ENCODE assay signal across 14 cellular contexts in the genomic region with DNA sequence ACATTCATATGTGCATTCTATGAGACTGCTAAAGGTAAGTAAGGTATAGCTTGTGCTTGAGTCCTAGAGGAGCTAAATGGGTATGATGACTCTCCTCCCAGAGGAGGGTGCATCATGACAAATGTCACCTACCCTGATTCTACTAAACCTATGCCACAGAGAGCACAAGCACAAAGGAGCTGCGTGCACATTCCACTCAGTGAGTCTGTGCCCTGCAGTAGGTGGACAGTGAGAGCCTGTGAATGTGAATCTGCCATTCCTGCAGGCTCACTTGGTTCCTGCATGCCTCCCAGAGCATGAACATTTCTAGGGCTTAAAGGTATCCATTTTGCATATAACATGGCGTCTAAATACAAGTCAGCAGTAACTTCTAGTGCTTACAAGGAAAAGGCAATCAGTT. TPM values are rescaled to one million over a fixed set of nuclear protein-coding genes. Genes with fewer than 3 reads are reported as not detected.
DNase-seq lines count a peak whose midpoint lies in the region; ATAC-seq and TF ChIP-seq lines count a peak whose summit lies in the region.
"Had no signal": no experiment of that assay in that cellular context is flagged by ENCODE, and none has a peak within 500 bp of the region (broad histone marks: within the 10 kb centered on the region; RNA-seq: fewer than 3 reads in every experiment).

No MANE protein-coding gene starts in this region.

- H3K4me3 ChIP-seq in DOHH2 (ENCODE audit: low read length) (peak overlapping the region; percentile 65), HEK293 (ENCODE audit: low read depth, low read length) (no peak overlapping the region), OCI-LY7 (ENCODE audit: low read depth, low read length, poor library complexity, severe bottlenecking) (peak overlapping the region; percentile 83), neural cell (ENCODE audit: low read length) (peak overlapping the region; percentile 11), upper lobe of left lung (no peak overlapping the region)
- H3K4me3 ChIP-seq: BLaER1 treated with 17β-estradiol and CSF1 and Interleukin-3, amounts not matched to agents 10 nM and 100 nM had no signal

- TF ChIP-seq CTCF in DOHH2 (IDR thresholded peaks at IDR 0.05; ENCODE audit: low read depth, low read length, poor library complexity, severe bottlenecking) (peak; percentile 19), HEK293 (tag by site-specific recombination; IDR thresholded peaks at IDR 0.05) (no peak), OCI-LY7 (conservative IDR thresholded peaks at IDR 0.05; ENCODE audit: low read length) (no peak), neural cell (IDR thresholded peaks at IDR 0.05; ENCODE audit: poor library complexity, severe bottlenecking) (no peak), upper lobe of left lung (IDR thresholded peaks at IDR 0.05) (no peak)

- TF ChIP-seq RAD21 in neural cell (conservative IDR thresholded peaks at IDR 0.05), result no peak

- intact Hi-C loops in OCI-LY7 (cut with micrococcal nuclease; ENCODE audit: unreplicated experiment), result loop anchor here (2.0 to 5.0 kb wide), 5 partner anchors 35 to 1019 kb away; partner anchors contain the start of genes HBP1 and PIK3CG

- CTCF ChIA-PET in HEK293 (lab: Yijun Ruan, JAX), result no interaction called here
- CTCF ChIA-PET in OCI-LY7 (lab: Charles Lee; ENCODE audit: unreplicated experiment), result interaction anchor here (0.5 to 1.8 kb wide), 5 partner anchors 26 to 176 kb away, joined by 3 to 12 read pairs (median 4); no protein-coding TSS in a partner anchor

- H3K27ac Mint-ChIP-seq in activated naive CD8-positive, alpha-beta T cell treated with anti-CD3 and anti-CD28 coated beads, Interleukin-2, amount 50 U/mL, for 24 hours, result no peak overlapping the region
- H3K27ac Mint-ChIP-seq: B cell; CD8-positive, alpha-beta T cell had no signal

- peaks cover 94% of the 10 kb centered on the region for H3K4me1 ChIP-seq in DOHH2 (ENCODE audit: control insufficient read depth, low read length)
- no peaks in the 10 kb centered on the region for H3K4me1 ChIP-seq in HEK293 (ENCODE audit: control insufficient read depth, insufficient read depth, low read length)
- peaks cover 64% of the 10 kb centered on the region for H3K4me1 ChIP-seq in OCI-LY7 (ENCODE audit: insufficient read depth, low read length, poor library complexity, severe bottlenecking)
- H3K4me1 ChIP-seq in upper lobe of left lung, result peaks cover 0 to 9% (median 6%) of the 10 kb centered on the region in 4 donors
- H3K4me1 ChIP-seq: BLaER1 treated with 17β-estradiol and CSF1 and Interleukin-3, amounts not matched to agents 10 nM and 100 nM had no signal

- TF ChIP-seq EP300 in neural cell (conservative IDR thresholded peaks at IDR 0.05; ENCODE audit: poor library complexity, severe bottlenecking) (no peak), upper lobe of left lung (IDR thresholded peaks at IDR 0.05) (no peak)

- H3K27me3 ChIP-seq in DOHH2 (ENCODE audit: control insufficient read depth, low read length) (no peaks in the 10 kb centered on the region), neural cell (ENCODE audit: insufficient read depth, low read depth, low read length) (no peaks in the 10 kb centered on the region), upper lobe of left lung (no peaks in the 10 kb centered on the region)
- H3K27me3 ChIP-seq: BLaER1 treated with 17β-estradiol and CSF1 and Interleukin-3, amounts not matched to agents 10 nM and 100 nM had no signal

- H3K36me3 ChIP-seq in DOHH2 (ENCODE audit: control insufficient read depth, low read length) (peaks cover 20% of the 10 kb centered on the region), HEK293 (ENCODE audit: control insufficient read depth in 2 of 2, insufficient read depth in 1 of 2, low read length in 2 of 2) (no peaks in the 10 kb centered on the region), OCI-LY7 (ENCODE audit: insufficient read depth, low read length) (peaks cover 6% of the 10 kb centered on the region), neural cell (ENCODE audit: insufficient read depth, low read length) (no peaks in the 10 kb centered on the region), upper lobe of left lung (no peaks in the 10 kb centered on the region)
- H3K36me3 ChIP-seq: BLaER1 treated with 17β-estradiol and CSF1 and Interleukin-3, amounts not matched to agents 10 nM and 100 nM had no signal

- POLR2A ChIA-PET in HEK293 (lab: Yijun Ruan, JAX), result no interaction called here
- POLR2A ChIA-PET in OCI-LY7 (lab: Charles Lee), result interaction anchor here (1.0 to 3.8 kb wide), 13 partner anchors 9 to 129 kb away, joined by 3 to 31 read pairs (median 12); no protein-coding TSS in a partner anchor

- no peak for ATAC-seq in activated naive CD8-positive, alpha-beta T cell treated with anti-CD3 and anti-CD28 coated beads, Interleukin-2, amount 50 U/mL, for 24 hours
- ATAC-seq in upper lobe of left lung (ENCODE audit: low FRiP score in 2 of 2), result no peak
- ATAC-seq: CD8-positive, alpha-beta T cell had no signal

- 0 out of 2 replicates have a peak, but pooled peaks cover 4% of the 10 kb centered on the region for H3K9me3 ChIP-seq in DOHH2 (ENCODE audit: control insufficient read depth, insufficient read depth, low read length)
- no peaks in the 10 kb centered on the region for H3K9me3 ChIP-seq in HEK293 (ENCODE audit: control insufficient read depth, insufficient read depth, low read depth, low read length)
- H3K9me3 ChIP-seq in OCI-LY7 (ENCODE audit: low read length), result peaks cover 1% of the 10 kb centered on the region; the same call in 1 of the 2 replicates
- no peaks in the 10 kb centered on the region for H3K9me3 ChIP-seq in neural cell (ENCODE audit: low read length)
- no peaks in the 10 kb centered on the region for H3K9me3 ChIP-seq in upper lobe of left lung

- DNase-seq in OCI-LY7 (ENCODE audit: low spot score), result peak; percentile 66
- no peak for DNase-seq in GM03348 (ENCODE audit: low spot score)
- no peak for DNase-seq in activated naive CD8-positive, alpha-beta T cell treated with anti-CD3 and anti-CD28 coated beads, Interleukin-2, amount 50 U/mL, for 24 hours
- no peak for DNase-seq in upper lobe of left lung
- DNase-seq: Calu3; CD8-positive, alpha-beta T cell; GDM1; H9 had no signal

- H3K4me2 ChIP-seq in DOHH2 (ENCODE audit: low read length), result peak overlapping the region; percentile 76
- peak overlapping the region; percentile 88 for H3K4me2 ChIP-seq in OCI-LY7 (ENCODE audit: low read length)
- no peak overlapping the region for H3K4me2 ChIP-seq in neural cell (ENCODE audit: low read length)
- H3K4me2 ChIP-seq: BLaER1 treated with 17β-estradiol and CSF1 and Interleukin-3, amounts not matched to agents 10 nM and 100 nM had no signal

- no peaks in the 10 kb centered on the region for H3K9me2 ChIP-seq in DOHH2 (replicated peaks; ENCODE audit: control insufficient read depth, low read length)
- no peaks in the 10 kb centered on the region for H3K9me2 ChIP-seq in OCI-LY7 (ENCODE audit: insufficient read depth, low read length)
- no peaks in the 10 kb centered on the region for H3K9me2 ChIP-seq in neural cell (ENCODE audit: insufficient read depth, low read length)

- H3K27me3 Mint-ChIP-seq in activated naive CD8-positive, alpha-beta T cell treated with anti-CD3 and anti-CD28 coated beads, Interleukin-2, amount 50 U/mL, for 24 hours, result no peaks in the 10 kb centered on the region

- H3F3A ChIP-seq in DOHH2 (ENCODE audit: control insufficient read depth, insufficient read depth) (peaks cover 49% of the 10 kb centered on the region), neural cell (ENCODE audit: insufficient read depth, low read length, poor library complexity, severe bottlenecking) (no peaks in the 10 kb centered on the region)

- peak overlapping the region; percentile 94 for H3K27ac ChIP-seq in DOHH2 (ENCODE audit: low read depth, low read length)
- no peak overlapping the region for H3K27ac ChIP-seq in HEK293 (ENCODE audit: extremely low read depth, low read depth, low read length)
- peak overlapping the region; percentile 100 for H3K27ac ChIP-seq in OCI-LY7 (ENCODE audit: low read depth, low read length, poor library complexity, severe bottlenecking)
- H3K27ac ChIP-seq in neural cell (ENCODE audit: low read length), result peak overlapping the region; percentile 7
- no peak overlapping the region for H3K27ac ChIP-seq in upper lobe of left lung
- H3K27ac ChIP-seq: BLaER1 treated with 17β-estradiol and CSF1 and Interleukin-3, amounts not matched to agents 10 nM and 100 nM had no signal

- H3K79me2 ChIP-seq in DOHH2 (ENCODE audit: control insufficient read depth, low read length), result peaks cover 80% of the 10 kb centered on the region
- peaks cover 76% of the 10 kb centered on the region for H3K79me2 ChIP-seq in OCI-LY7 (ENCODE audit: insufficient read depth, low read depth, low read length)
- peaks cover 6% of the 10 kb centered on the region for H3K79me2 ChIP-seq in neural cell (replicated peaks; ENCODE audit: insufficient read depth, low read length)

- H3K36me3 Mint-ChIP-seq in activated naive CD8-positive, alpha-beta T cell treated with anti-CD3 and anti-CD28 coated beads, Interleukin-2, amount 50 U/mL, for 24 hours (ENCODE audit: low read depth), result no peaks in the 10 kb centered on the region
- H3K36me3 Mint-ChIP-seq: CD8-positive, alpha-beta T cell had no signal

- no peak overlapping the region for H3K9ac ChIP-seq in neural cell (ENCODE audit: low read length)
- H3K9ac ChIP-seq: BLaER1 treated with 17β-estradiol and CSF1 and Interleukin-3, amounts not matched to agents 10 nM and 100 nM had no signal

- H3K4me1 Mint-ChIP-seq in activated naive CD8-positive, alpha-beta T cell treated with anti-CD3 and anti-CD28 coated beads, Interleukin-2, amount 50 U/mL, for 24 hours, result peaks cover 5% of the 10 kb centered on the region
- H3K4me1 Mint-ChIP-seq: B cell had no signal

- H3K4me3 Mint-ChIP-seq in activated naive CD8-positive, alpha-beta T cell treated with anti-CD3 and anti-CD28 coated beads, Interleukin-2, amount 50 U/mL, for 24 hours, result no peak overlapping the region
- H3K4me3 Mint-ChIP-seq: B cell; CD8-positive, alpha-beta T cell; H9 had no signal

- BruUV-seq in OCI-LY7 (replicated peaks; lab: Mats Ljungman, UMichigan), result no TSS peak

- 50 to 88% methylated on average over 2 of the region's 2 CpGs for whole genome bisulfite sequencing in upper lobe of left lung, 2 donors

- no peaks in the 10 kb centered on the region for H4K20me1 ChIP-seq in DOHH2 (ENCODE audit: control insufficient read depth, insufficient read depth, low read depth, low read length)
- no peaks in the 10 kb centered on the region for H4K20me1 ChIP-seq in OCI-LY7 (ENCODE audit: insufficient read depth, low read length)
- peaks cover 7% of the 10 kb centered on the region for H4K20me1 ChIP-seq in neural cell (ENCODE audit: insufficient read depth)
- H4K20me1 ChIP-seq: BLaER1 treated with 17β-estradiol and CSF1 and Interleukin-3, amounts not matched to agents 10 nM and 100 nM had no signal

- H2AFZ ChIP-seq in OCI-LY7 (ENCODE audit: low read length) (peak overlapping the region; percentile 14; the same call in 1 of the 2 replicates), neural cell (ENCODE audit: low read depth, low read length) (no peak overlapping the region)

- no peak for TF ChIP-seq POLR2A in upper lobe of left lung (IDR thresholded peaks at IDR 0.05)

- no peaks in the 10 kb centered on the region for H3K9me3 Mint-ChIP-seq in activated naive CD8-positive, alpha-beta T cell treated with anti-CD3 and anti-CD28 coated beads, Interleukin-2, amount 50 U/mL, for 24 hours
- H3K9me3 Mint-ChIP-seq: CD8-positive, alpha-beta T cell; H9 had no signal

RNA-seq across cellular contexts. Expression of gene PRKAR2B, which starts 46.8 kb away (rescaled TPM):
- total RNA-seq in OCI-LY7 (2014; rRNA removed; shearing (Covaris generic)), result 69.0 and 91.1 TPM in 2 replicates
- total RNA-seq in OCI-LY7 (2022) (210 and 290 TPM in 2 replicates), upper lobe of left lung (10 to 100 TPM in 3 of 6 donors, 1 to 10 TPM in 3; 6.5 to 24.1 (median 9.8) TPM)
- polyA plus RNA-seq in neural cell, result 249 and 297 TPM in 2 replicates
- 303 and 312 TPM in 2 replicates for polyA minus RNA-seq in neural cell
- total RNA-seq: HT-29 had no signal

Comparison
In these comparisons a context has a peak if more than half of its experiments do, and no peak if none do; other contexts are left out.
1. H3K27ac ChIP-seq: peak in DOHH2 (single experiment), OCI-LY7 (single experiment) and neural cell (single experiment); none in HEK293 (single experiment) and upper lobe of left lung (0 of 4).
2. H3K4me3 ChIP-seq: peak in DOHH2 (single experiment), OCI-LY7 (single experiment) and neural cell (single experiment); none in HEK293 (single experiment) and upper lobe of left lung (0 of 4).